8 cellular contexts compared by ENCODE assay signal in the genomic region with DNA sequence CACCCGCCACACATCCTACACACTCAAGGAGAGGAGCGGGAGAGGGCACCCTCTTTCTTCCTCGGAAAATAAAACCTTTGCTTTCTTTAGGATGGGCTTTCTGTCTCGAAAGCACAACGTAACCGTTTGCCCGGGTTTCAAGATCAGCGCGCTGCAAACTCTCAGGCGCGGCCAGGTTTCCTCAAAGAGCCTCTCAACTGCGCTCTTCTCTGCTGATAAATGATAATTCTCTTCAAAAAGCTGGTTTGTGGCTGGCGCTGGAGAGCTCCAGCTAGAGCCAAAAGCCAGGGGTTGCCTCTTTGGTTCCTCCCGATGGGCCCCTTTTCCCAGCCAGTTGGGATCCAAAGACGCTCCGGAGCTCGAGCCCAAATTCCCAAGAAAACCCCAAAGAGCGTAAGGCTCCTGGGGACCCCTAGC. TPM values are rescaled to one million over a fixed set of nuclear protein-coding genes. Genes with fewer than 3 reads are reported as not detected.
DNase-seq lines count a peak whose midpoint lies in the region; ATAC-seq lines count a peak whose summit lies in the region.

No MANE protein-coding gene starts in this region.

- peak overlapping the region; percentile 62 for H3K4me3 ChIP-seq in iPS-15b (ENCODE audit: low read depth, low read length)

- intact Hi-C loops in activated T-helper 2 cell treated with anti-CD3 and anti-CD28 coated beads, Interferon-gamma antibody, Interleukin-2, Interleukin-4, amounts not matched to agents 10 μg/mL and 5 μg/mL and 100 μg/mL, durations not matched to agents 14 hours and 24 hours and 36 hours (cut with micrococcal nuclease), result loop anchor here (1.0 to 10.0 kb wide), 7 partner anchors 56 to 591 kb away; no protein-coding TSS in a partner anchor

- DNase-seq in T-helper 2 cell treated with Interferon-gamma antibody and Interleukin-4, amounts not matched to agents 5 μg/mL and 100 μg/mL, for 36 hours (ENCODE audit: low spot score), result no peak
- DNase-seq in T-helper 2 cell, result no peak
- DNase-seq in activated T-helper 2 cell treated with anti-CD3 and anti-CD28 coated beads, Interferon-gamma antibody, Interleukin-2, Interleukin-4, amounts not matched to agents 10 μg/mL and 5 μg/mL and 100 μg/mL, durations not matched to agents 14 hours and 24 hours and 36 hours (ENCODE audit: low spot score), result no peak
- DNase-seq in stimulated activated effector memory CD8-positive, alpha-beta T cell treated with anti-CD3 and anti-CD28 coated beads, Interleukin-12 subunit alpha, Interleukin-12 subunit beta, amount 100 ng/mL, for 72 hours (ENCODE audit: low spot score in 2 of 2), result no peak
- no peak for DNase-seq in NCI-H2029 (lab: John Stamatoyannopoulos, UW)
- no peak for DNase-seq in effector CD4-positive, alpha-beta T cell

- H3K27ac Mint-ChIP-seq in T-helper 2 cell treated with Interferon-gamma antibody and Interleukin-4, amounts not matched to agents 5 μg/mL and 100 μg/mL, for 36 hours, result no peak overlapping the region
- H3K27ac Mint-ChIP-seq in activated T-helper 2 cell treated with anti-CD3 and anti-CD28 coated beads, Interferon-gamma antibody, Interleukin-2, Interleukin-4, amounts not matched to agents 10 μg/mL and 5 μg/mL and 100 μg/mL, durations not matched to agents 14 hours and 24 hours and 36 hours, result no peak overlapping the region
- H3K27ac Mint-ChIP-seq in stimulated activated effector memory CD8-positive, alpha-beta T cell treated with anti-CD3 and anti-CD28 coated beads, Interleukin-12 subunit alpha, Interleukin-12 subunit beta, amount 100 ng/mL, for 72 hours, result peak overlapping the region; percentile 85

- no peaks in the 10 kb centered on the region for H3K36me3 Mint-ChIP-seq in T-helper 2 cell treated with Interferon-gamma antibody and Interleukin-4, amounts not matched to agents 5 μg/mL and 100 μg/mL, for 36 hours (ENCODE audit: low read depth)
- H3K36me3 Mint-ChIP-seq in activated T-helper 2 cell treated with anti-CD3 and anti-CD28 coated beads, Interferon-gamma antibody, Interleukin-2, Interleukin-4, amounts not matched to agents 10 μg/mL and 5 μg/mL and 100 μg/mL, durations not matched to agents 14 hours and 24 hours and 36 hours (ENCODE audit: low read depth), result no peaks in the 10 kb centered on the region
- H3K36me3 Mint-ChIP-seq in stimulated activated effector memory CD8-positive, alpha-beta T cell treated with anti-CD3 and anti-CD28 coated beads, Interleukin-12 subunit alpha, Interleukin-12 subunit beta, amount 100 ng/mL, for 72 hours, result no peaks in the 10 kb centered on the region

- peaks cover 13% of the 10 kb centered on the region for H3K4me1 ChIP-seq in iPS-15b (ENCODE audit: control insufficient read depth, insufficient read depth, low read length)

- peaks cover 6% of the 10 kb centered on the region for H3K4me1 Mint-ChIP-seq in T-helper 2 cell treated with Interferon-gamma antibody and Interleukin-4, amounts not matched to agents 5 μg/mL and 100 μg/mL, for 36 hours (ENCODE audit: low read depth)
- H3K4me1 Mint-ChIP-seq in activated T-helper 2 cell treated with anti-CD3 and anti-CD28 coated beads, Interferon-gamma antibody, Interleukin-2, Interleukin-4, amounts not matched to agents 10 μg/mL and 5 μg/mL and 100 μg/mL, durations not matched to agents 14 hours and 24 hours and 36 hours (ENCODE audit: low read depth), result peaks cover 11% of the 10 kb centered on the region
- peaks cover 62% of the 10 kb centered on the region for H3K4me1 Mint-ChIP-seq in stimulated activated effector memory CD8-positive, alpha-beta T cell treated with anti-CD3 and anti-CD28 coated beads, Interleukin-12 subunit alpha, Interleukin-12 subunit beta, amount 100 ng/mL, for 72 hours

- peak overlapping the region; percentile 77 for H3K4me3 Mint-ChIP-seq in T-helper 2 cell treated with Interferon-gamma antibody and Interleukin-4, amounts not matched to agents 5 μg/mL and 100 μg/mL, for 36 hours
- peak overlapping the region; percentile 66 for H3K4me3 Mint-ChIP-seq in activated T-helper 2 cell treated with anti-CD3 and anti-CD28 coated beads, Interferon-gamma antibody, Interleukin-2, Interleukin-4, amounts not matched to agents 10 μg/mL and 5 μg/mL and 100 μg/mL, durations not matched to agents 14 hours and 24 hours and 36 hours (ENCODE audit: low read depth)
- H3K4me3 Mint-ChIP-seq in stimulated activated effector memory CD8-positive, alpha-beta T cell treated with anti-CD3 and anti-CD28 coated beads, Interleukin-12 subunit alpha, Interleukin-12 subunit beta, amount 100 ng/mL, for 72 hours, result peak overlapping the region; percentile 85

- H3K27me3 ChIP-seq in iPS-15b (ENCODE audit: control insufficient read depth, insufficient read depth, low read length), result peaks cover 22% of the 10 kb centered on the region

- H3K36me3 ChIP-seq in iPS-15b (ENCODE audit: control insufficient read depth, insufficient read depth, low read length), result no peaks in the 10 kb centered on the region

- no peak overlapping the region for H3K9ac ChIP-seq in iPS-15b (ENCODE audit: low read depth, low read length)

- H3K9me3 ChIP-seq in iPS-15b (ENCODE audit: control insufficient read depth, insufficient read depth, low read length), result no peaks in the 10 kb centered on the region

- H3K9me3 Mint-ChIP-seq in T-helper 2 cell treated with Interferon-gamma antibody and Interleukin-4, amounts not matched to agents 5 μg/mL and 100 μg/mL, for 36 hours, result no peaks in the 10 kb centered on the region
- no peaks in the 10 kb centered on the region for H3K9me3 Mint-ChIP-seq in activated T-helper 2 cell treated with anti-CD3 and anti-CD28 coated beads, Interferon-gamma antibody, Interleukin-2, Interleukin-4, amounts not matched to agents 10 μg/mL and 5 μg/mL and 100 μg/mL, durations not matched to agents 14 hours and 24 hours and 36 hours
- no peaks in the 10 kb centered on the region for H3K9me3 Mint-ChIP-seq in stimulated activated effector memory CD8-positive, alpha-beta T cell treated with anti-CD3 and anti-CD28 coated beads, Interleukin-12 subunit alpha, Interleukin-12 subunit beta, amount 100 ng/mL, for 72 hours

- H3K27me3 Mint-ChIP-seq in T-helper 2 cell treated with Interferon-gamma antibody and Interleukin-4, amounts not matched to agents 5 μg/mL and 100 μg/mL, for 36 hours (ENCODE audit: low read depth), result peaks cover 60% of the 10 kb centered on the region
- H3K27me3 Mint-ChIP-seq in activated T-helper 2 cell treated with anti-CD3 and anti-CD28 coated beads, Interferon-gamma antibody, Interleukin-2, Interleukin-4, amounts not matched to agents 10 μg/mL and 5 μg/mL and 100 μg/mL, durations not matched to agents 14 hours and 24 hours and 36 hours (ENCODE audit: low read depth), result peaks cover 51% of the 10 kb centered on the region

- ATAC-seq in HG03354 (IDR thresholded peaks at IDR 0.05; ENCODE audit: poor library complexity, severe bottlenecking, unreplicated experiment), result peak; percentile 25
- ATAC-seq in stimulated activated effector memory CD8-positive, alpha-beta T cell treated with anti-CD3 and anti-CD28 coated beads, Interleukin-12 subunit alpha, Interleukin-12 subunit beta, amount 100 ng/mL, for 72 hours, result peak; percentile 38

RNA-seq across cellular contexts. Expression of a gene that starts 0.5 kb away (rescaled TPM):
- 2.6 TPM in 2 replicates for total RNA-seq in activated T-helper 2 cell treated with anti-CD3 and anti-CD28 coated beads, Interferon-gamma antibody, Interleukin-2, Interleukin-4, amounts not matched to agents 10 μg/mL and 5 μg/mL and 100 μg/mL, durations not matched to agents 14 hours and 24 hours and 36 hours
